1 cellular context compared by ENCODE assay signal in the genomic region with DNA sequence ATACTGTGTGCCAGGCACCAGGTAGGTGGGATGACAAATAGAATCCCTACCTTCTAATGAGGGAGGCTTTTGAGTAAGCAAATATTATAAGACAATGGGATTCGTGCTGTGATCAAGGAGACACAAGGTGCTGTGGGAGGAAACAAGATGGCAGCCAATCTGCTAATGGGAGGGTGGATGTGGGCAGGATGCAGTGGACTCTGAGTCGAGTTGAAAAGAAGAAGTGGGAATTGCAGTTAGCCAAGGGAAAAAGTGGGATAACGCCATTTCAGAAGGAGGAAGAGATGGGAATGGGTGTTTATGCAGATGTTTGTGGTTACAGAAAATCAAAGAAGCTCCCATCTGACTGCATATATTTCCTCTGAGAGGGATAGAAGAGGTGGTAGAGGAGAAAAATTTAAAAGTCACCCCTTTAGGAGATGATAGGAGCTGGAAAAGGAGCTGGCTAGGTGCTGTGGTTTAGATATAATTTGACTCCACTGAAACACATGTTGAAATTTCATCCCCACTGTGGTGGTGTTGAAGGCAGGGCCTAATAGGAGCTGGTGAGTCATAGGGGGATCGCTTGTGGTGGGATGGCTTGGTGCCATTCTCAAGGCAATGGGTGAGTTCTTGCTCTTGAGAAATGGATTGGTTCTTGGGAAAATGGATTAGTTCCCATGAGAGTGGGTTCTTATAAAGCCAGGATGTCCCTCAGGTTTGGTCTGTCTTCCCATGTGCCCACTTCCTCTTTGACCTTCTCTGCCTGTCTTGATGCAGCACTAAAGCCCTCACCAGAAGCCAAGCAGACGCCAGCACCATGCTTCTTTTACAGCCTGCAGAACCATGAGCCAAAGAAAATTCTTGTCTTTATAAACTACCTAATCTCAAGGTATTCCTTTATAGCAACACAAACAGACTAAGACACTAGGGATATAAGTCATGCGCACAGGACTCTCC.
TF ChIP-seq lines count a peak whose summit lies in the region.

No MANE protein-coding gene starts in this region.

TF ChIP-seq in IMR-90, 13 proteins besides CTCF, POLR2A, EP300 and RAD21 (continued from another document):
- no peak; the same call in 1 of the 2 replicates for TF ChIP-seq FOS (IDR thresholded peaks at IDR 0.05; ENCODE audit: low read depth, low read length)
- no peak for TF ChIP-seq SMC3 (IDR thresholded peaks at IDR 0.05; ENCODE audit: low read depth, low read length)
- no peak for TF ChIP-seq BHLHE40 (IDR thresholded peaks at IDR 0.05; ENCODE audit: low read depth, low read length)
